8 cellular contexts compared by ENCODE assay signal in the genomic region with DNA sequence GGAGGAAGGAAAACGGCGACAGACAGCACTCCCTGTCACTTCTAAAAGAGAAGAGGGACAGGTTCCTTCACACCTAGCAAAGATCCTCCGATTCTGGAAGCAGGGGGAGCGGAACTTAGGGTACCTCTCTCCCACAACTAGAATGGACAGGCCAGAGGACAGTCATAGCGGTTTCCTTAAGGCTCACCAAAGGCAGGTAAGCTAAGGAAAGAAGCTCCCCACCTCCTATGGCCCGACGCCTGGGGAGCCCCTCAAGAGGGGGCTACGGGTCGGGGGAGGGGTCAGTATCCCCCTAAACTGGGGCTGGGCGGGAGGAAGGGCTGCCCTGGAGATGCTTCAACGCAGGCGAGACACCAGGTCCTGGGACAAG. TPM values are rescaled to one million over a fixed set of nuclear protein-coding genes. Genes with fewer than 3 reads are reported as not detected.
DNase-seq lines count a peak whose midpoint lies in the region; ATAC-seq and TF ChIP-seq lines count a peak whose summit lies in the region.

No MANE protein-coding gene starts in this region.

- peaks cover 3% of the 10 kb centered on the region for H3K27me3 Mint-ChIP-seq in progenitor cell of endocrine pancreas

- no peaks in the 10 kb centered on the region for H3K9me3 Mint-ChIP-seq in progenitor cell of endocrine pancreas (ENCODE audit: low read depth)

- peaks cover 53% of the 10 kb centered on the region for H3K79me2 ChIP-seq in PC-9 (ENCODE audit: low read depth)

- WGBS in esophagus squamous epithelium, 2 donors, result 1 to 2% methylated on average over 5 to 7 of the region's 12 CpGs

- H3K4me3 ChIP-seq in PC-9 (peak overlapping the region; percentile 97), esophagus squamous epithelium (peak overlapping the region; percentile 97 to 99 (median 98))

- peaks cover 13% of the 10 kb centered on the region for H4K20me1 ChIP-seq in PC-9 (ENCODE audit: insufficient read depth)

- intact Hi-C loops in PC-9 (cut with micrococcal nuclease; ENCODE audit: unreplicated experiment) (no loop called here), esophagus squamous epithelium (cut with DNase I) (no loop called here)

- POLR2A ChIA-PET in PC-9 (lab: Charles Lee; ENCODE audit: unreplicated experiment), result interaction anchor here (0.6 kb wide), 1 partner anchor 1625 kb away, joined by 5 read pairs; the partner anchor contains the start of gene DUSP3

- H3K36me3 Mint-ChIP-seq in progenitor cell of endocrine pancreas (ENCODE audit: insufficient read depth), result no peaks in the 10 kb centered on the region

- no peaks in the 10 kb centered on the region for H3K9me2 ChIP-seq in PC-9 (ENCODE audit: insufficient read depth)

- H3K4me2 ChIP-seq in PC-9, result peak overlapping the region; percentile 89

- peak overlapping the region; percentile 89 for H2AFZ ChIP-seq in PC-9

- TF ChIP-seq CTCF in PC-9 (conservative IDR thresholded peaks at IDR 0.05) (no peak), esophagus squamous epithelium (IDR thresholded peaks at IDR 0.05) (no peak), progenitor cell of endocrine pancreas (IDR thresholded peaks at IDR 0.05; ENCODE audit: unreplicated experiment) (no peak)

- no peaks in the 10 kb centered on the region for H3K9me3 ChIP-seq in PC-9 (ENCODE audit: insufficient read depth, low read depth)
- no peaks in the 10 kb centered on the region for H3K9me3 ChIP-seq in esophagus squamous epithelium

- peak overlapping the region; percentile 83 for H3K4me3 Mint-ChIP-seq in progenitor cell of endocrine pancreas (ENCODE audit: low read depth)

- no TSS peak for BruUV-seq in PC-9 (replicated peaks; lab: Mats Ljungman, UMichigan)

- H3K36me3 ChIP-seq in PC-9 (ENCODE audit: low read depth), result no peaks in the 10 kb centered on the region
- H3K36me3 ChIP-seq in esophagus squamous epithelium, result peaks cover 0 to 28% (median 0%) of the 10 kb centered on the region in 3 donors

- no peak for TF ChIP-seq POLR2A in esophagus squamous epithelium (IDR thresholded peaks at IDR 0.05)

- H3K27me3 ChIP-seq in PC-9 (ENCODE audit: insufficient read depth, low read depth) (no peaks in the 10 kb centered on the region), esophagus squamous epithelium (no peaks in the 10 kb centered on the region)

- peaks cover 16% of the 10 kb centered on the region for H3K4me1 Mint-ChIP-seq in progenitor cell of endocrine pancreas (ENCODE audit: low read depth)

- H3K4me1 ChIP-seq in PC-9 (replicated peaks; ENCODE audit: insufficient read depth), result peaks cover 7% of the 10 kb centered on the region; the same call in 1 of the 2 replicates
- H3K4me1 ChIP-seq in esophagus squamous epithelium, result peaks cover 21 to 49% (median 28%) of the 10 kb centered on the region in 3 donors

- peak overlapping the region; percentile 82 for H3K27ac Mint-ChIP-seq in progenitor cell of endocrine pancreas

- DNase-seq in PC-9 (no peak), esophagus squamous epithelium (lab: John Stamatoyannopoulos, UW) (no peak), progenitor cell of endocrine pancreas (ENCODE audit: low spot score, unreplicated experiment) (no peak), AG08395 (ENCODE audit: low spot score) (no peak), NCI-H1436 (lab: John Stamatoyannopoulos, UW) (no peak)

- ATAC-seq in GM18502 (IDR thresholded peaks at IDR 0.05; ENCODE audit: poor library complexity, unreplicated experiment), result peak; percentile 21
- ATAC-seq in HG03139 (IDR thresholded peaks at IDR 0.05; ENCODE audit: unreplicated experiment), result no peak
- ATAC-seq in HG02973 (IDR thresholded peaks at IDR 0.05; ENCODE audit: unreplicated experiment), result no peak

- no peaks in the 10 kb centered on the region for H3F3A ChIP-seq in PC-9 (ENCODE audit: insufficient read depth, low read depth)

- CTCF ChIA-PET in PC-9 (lab: Charles Lee), result no interaction called here

- H3K27ac ChIP-seq in PC-9 (no peak overlapping the region; the same call in 1 of the 2 replicates), esophagus squamous epithelium (peak overlapping the region; percentile 92 to 94 (median 93))

RNA-seq across cellular contexts. Expression of gene RAB5C, which starts 0.3 kb away (rescaled TPM):
- total RNA-seq in PC-9 (2021) (97.0 and 120 TPM in 2 replicates), esophagus squamous epithelium (100 to 1,000 TPM in 1 of 4 donors, 10 to 100 TPM in 3; 68.5 to 107 (median 78.6) TPM), progenitor cell of endocrine pancreas (68.8 and 70.3 TPM in 2 replicates)

RNA-seq across cellular contexts. Expression of gene KCNH4, which starts 26.4 kb away (rescaled TPM):
- not detected in 2 replicates for total RNA-seq in PC-9 (2021)
- under 1 TPM in 2 of 4 donors, not detected in 2; under 0.01 to 0.09 TPM for total RNA-seq in esophagus squamous epithelium
- total RNA-seq in progenitor cell of endocrine pancreas, result not detected in 2 replicates

RNA-seq across cellular contexts. Expression of gene HCRT, which starts 30.8 kb away (rescaled TPM):
- not detected in 2 replicates for total RNA-seq in PC-9 (2021)
- total RNA-seq in esophagus squamous epithelium, result not detected
- total RNA-seq in progenitor cell of endocrine pancreas, result not detected in 2 replicates

RNA-seq across cellular contexts. Expression of gene HSPB9, which starts 31.9 kb away (rescaled TPM):
- total RNA-seq in PC-9 (2021) (0.33 TPM in 1 of 2 replicates, not detected in the other), esophagus squamous epithelium (not detected), progenitor cell of endocrine pancreas (0.16 TPM in 1 of 2 replicates, not detected in the other)

RNA-seq across cellular contexts. Expression of gene KAT2A, which starts 33.3 kb away (rescaled TPM):
- total RNA-seq in PC-9 (2021) (42.1 and 47.6 TPM in 2 replicates), esophagus squamous epithelium (10 to 100 TPM in 3 of 4 donors, 1 to 10 TPM in 1; 9.3 to 34.1 (median 27.0) TPM), progenitor cell of endocrine pancreas (40.1 and 43.2 TPM in 2 replicates)
